In genomic region chr4:7017446-7018048, GRCh38 we compare ENCODE assay signal across 1 cellular context.
TF ChIP-seq lines count a peak whose summit lies in the region.

No MANE protein-coding gene starts in this region.

TF ChIP-seq in liver, 16 proteins besides CTCF, POLR2A, EP300 and RAD21 (continued from another document):
- TF ChIP-seq REST (IDR thresholded peaks at IDR 0.05) (no peak), HNF4A (conservative IDR thresholded peaks at IDR 0.05) (no peak)
